In the genomic region with DNA sequence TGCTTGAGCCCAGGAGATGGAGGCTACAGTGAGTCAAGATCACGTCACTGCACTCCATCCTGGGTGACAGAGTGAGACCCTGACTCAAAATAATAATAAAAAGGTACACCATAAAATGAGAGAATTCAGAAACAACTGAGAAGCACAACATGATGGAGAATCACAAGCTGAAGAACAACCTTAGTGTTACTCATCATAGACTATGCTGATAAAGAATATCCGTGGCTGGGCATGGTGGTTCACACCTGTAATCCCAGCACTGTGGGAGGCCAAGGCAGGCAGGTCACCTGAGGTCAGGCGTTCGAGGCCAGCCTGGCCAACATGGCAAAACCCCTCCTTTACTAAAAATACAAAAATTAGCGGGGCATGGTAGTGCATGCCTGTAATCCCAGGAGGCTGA, we compare ENCODE assay signal across 14 cellular contexts.
"Had no signal": no experiment of that assay in that cellular context is flagged by ENCODE, and none has a peak within 500 bp of the region (broad histone marks: within the 10 kb centered on the region; RNA-seq: fewer than 3 reads in every experiment).

No MANE protein-coding gene starts in this region.

- ATAC-seq: foreskin keratinocyte, T-cell had no signal

- DNase-seq: activated CD4-positive, alpha-beta T cell treated with anti-CD3 and anti-CD28 coated beads, Interleukin-2, amount 50 U/mL, for 1 hour; anterior cingulate cortex; foreskin keratinocyte; head of caudate nucleus; mammary epithelial cell; mucosa of descending colon; ovary; stimulated activated CD4-positive, alpha-beta T cell treated with anti-CD3 and anti-CD28 coated beads, Interleukin-4, amount 100 ng/mL, for 24 hours; T-cell; T1000; tibial artery had no signal

- H3K36me3 ChIP-seq: ovary, tibial artery had no signal

- H3K27me3 Mint-ChIP-seq: activated naive CD4-positive, alpha-beta T cell treated with anti-CD3 and anti-CD28 coated beads, Interleukin-2, amount 50 U/mL, for 24 hours; T-cell had no signal

- H3K36me3 Mint-ChIP-seq: activated naive CD4-positive, alpha-beta T cell treated with anti-CD3 and anti-CD28 coated beads, Interleukin-2, amount 50 U/mL, for 24 hours had no signal

- H3K27me3 ChIP-seq: foreskin keratinocyte, ovary, tibial artery had no signal

- H3K9me3 Mint-ChIP-seq: activated naive CD4-positive, alpha-beta T cell treated with anti-CD3 and anti-CD28 coated beads, Interleukin-2, amount 50 U/mL, for 24 hours; T-cell had no signal

- H3K9me3 ChIP-seq: mucosa of descending colon, ovary, tibial artery had no signal

- H3K27ac ChIP-seq: foreskin keratinocyte, ovary, tibial artery, VCaP had no signal

- H3K4me3 ChIP-seq: mucosa of descending colon, ovary, SK-N-MC, tibial artery had no signal
